ENCODE assay signal across 8 cellular contexts in genomic region chr12:125186471-125187147, GRCh38. TPM values are rescaled to one million over a fixed set of nuclear protein-coding genes. Genes with fewer than 3 reads are reported as not detected.
A peak's percentile ranks its signal among the peaks of the same experiment; 100 is the strongest.
DNase-seq lines count a peak whose midpoint lies in the region; ATAC-seq and TF ChIP-seq lines count a peak whose summit lies in the region.

No MANE protein-coding gene starts in this region.

- peaks cover 2% of the 10 kb centered on the region for H3K4me1 Mint-ChIP-seq in activated CD8-positive, alpha-beta T cell treated with anti-CD3 and anti-CD28 coated beads for 36 hours (ENCODE audit: low read depth)
- H3K4me1 Mint-ChIP-seq in activated CD8-positive, alpha-beta T cell treated with anti-CD3 and anti-CD28 coated beads, Interleukin-2, amount 10 ng/mL, durations not matched to agents 7 days and 5 days (ENCODE audit: low read depth): peaks cover 5% of the 10 kb centered on the region
- peaks cover 10% of the 10 kb centered on the region for H3K4me1 Mint-ChIP-seq in CD8-positive, alpha-beta T cell (ENCODE audit: low read depth)

- intact Hi-C loops in activated CD8-positive, alpha-beta T cell treated with anti-CD3 and anti-CD28 coated beads for 36 hours (cut with micrococcal nuclease): no loop called here
- intact Hi-C loops in thyroid gland (cut with DNase I): loop anchor here (5.0 kb wide), 1 partner anchor 141 kb away; no protein-coding TSS in a partner anchor
- intact Hi-C loops in CD8-positive, alpha-beta T cell (cut with DNase I, micrococcal nuclease): loop anchor here in 1 of 2 experiments (10.0 kb wide), 1 partner anchor 1558 kb away; no protein-coding TSS in a partner anchor

- DNase-seq in activated CD8-positive, alpha-beta T cell treated with anti-CD3 and anti-CD28 coated beads for 36 hours: no peak
- no peak for DNase-seq in activated CD8-positive, alpha-beta T cell treated with anti-CD3 and anti-CD28 coated beads, Interleukin-2, amount 10 ng/mL, durations not matched to agents 7 days and 5 days
- peak; percentile 63 for DNase-seq in NCI-H69 (lab: John Stamatoyannopoulos, UW)
- DNase-seq in hepatic stellate cell (ENCODE audit: low spot score): peak; percentile 42
- DNase-seq in thyroid gland: peak; percentile 17 to 23
- DNase-seq in SHP77 (lab: John Stamatoyannopoulos, UW): no peak
- no peak for DNase-seq in CD8-positive, alpha-beta T cell
- no peak for DNase-seq in inferior parietal cortex (ENCODE audit: extremely low spot score)

- CTCF ChIA-PET in activated CD8-positive, alpha-beta T cell treated with anti-CD3 and anti-CD28 coated beads for 36 hours (lab: Charles Lee): no interaction called here
- CTCF ChIA-PET in activated CD8-positive, alpha-beta T cell treated with anti-CD3 and anti-CD28 coated beads, Interleukin-2, amount 10 ng/mL, durations not matched to agents 7 days and 5 days (lab: Charles Lee): no interaction called here
- CTCF ChIA-PET in CD8-positive, alpha-beta T cell (lab: Charles Lee): no interaction called here

- H3K27me3 Mint-ChIP-seq in activated CD8-positive, alpha-beta T cell treated with anti-CD3 and anti-CD28 coated beads for 36 hours: peaks cover 58% of the 10 kb centered on the region
- H3K27me3 Mint-ChIP-seq in activated CD8-positive, alpha-beta T cell treated with anti-CD3 and anti-CD28 coated beads, Interleukin-2, amount 10 ng/mL, durations not matched to agents 7 days and 5 days (ENCODE audit: low read depth): peaks cover 61% of the 10 kb centered on the region
- peaks cover 60% of the 10 kb centered on the region for H3K27me3 Mint-ChIP-seq in CD8-positive, alpha-beta T cell (ENCODE audit: low read depth)

- H3K9me3 Mint-ChIP-seq in activated CD8-positive, alpha-beta T cell treated with anti-CD3 and anti-CD28 coated beads for 36 hours: no peaks in the 10 kb centered on the region
- H3K9me3 Mint-ChIP-seq in activated CD8-positive, alpha-beta T cell treated with anti-CD3 and anti-CD28 coated beads, Interleukin-2, amount 10 ng/mL, durations not matched to agents 7 days and 5 days (ENCODE audit: insufficient read depth): no peaks in the 10 kb centered on the region
- no peaks in the 10 kb centered on the region for H3K9me3 Mint-ChIP-seq in CD8-positive, alpha-beta T cell

- TF ChIP-seq CTCF in activated CD8-positive, alpha-beta T cell treated with anti-CD3 and anti-CD28 coated beads for 36 hours (IDR thresholded peaks at IDR 0.05): no peak
- no peak for TF ChIP-seq CTCF in thyroid gland (IDR thresholded peaks at IDR 0.05)
- no peak for TF ChIP-seq CTCF in CD8-positive, alpha-beta T cell (IDR thresholded peaks at IDR 0.05)

- no peak overlapping the region for H3K4me3 Mint-ChIP-seq in activated CD8-positive, alpha-beta T cell treated with anti-CD3 and anti-CD28 coated beads for 36 hours
- no peak overlapping the region for H3K4me3 Mint-ChIP-seq in activated CD8-positive, alpha-beta T cell treated with anti-CD3 and anti-CD28 coated beads, Interleukin-2, amount 10 ng/mL, durations not matched to agents 7 days and 5 days
- no peak overlapping the region for H3K4me3 Mint-ChIP-seq in CD8-positive, alpha-beta T cell

- WGBS in thyroid gland, 2 donors: no CpG with 5 or more reads among the region's 90 CpGs

- H3K4me3 ChIP-seq in thyroid gland (replicated peaks in 1 of 3): peak overlapping the region in 2 of 3 donors; percentile 7 to 37
- no peak overlapping the region for H3K4me3 ChIP-seq in CD8-positive, alpha-beta T cell (ENCODE audit: low read depth, low read length)

- no peaks in the 10 kb centered on the region for H3K9me3 ChIP-seq in thyroid gland
- no peaks in the 10 kb centered on the region for H3K9me3 ChIP-seq in CD8-positive, alpha-beta T cell (ENCODE audit: low read length)

- no peak overlapping the region for H3K27ac Mint-ChIP-seq in activated CD8-positive, alpha-beta T cell treated with anti-CD3 and anti-CD28 coated beads for 36 hours
- H3K27ac Mint-ChIP-seq in activated CD8-positive, alpha-beta T cell treated with anti-CD3 and anti-CD28 coated beads, Interleukin-2, amount 10 ng/mL, durations not matched to agents 7 days and 5 days: no peak overlapping the region
- H3K27ac Mint-ChIP-seq in CD8-positive, alpha-beta T cell: no peak overlapping the region

- H3K36me3 Mint-ChIP-seq in activated CD8-positive, alpha-beta T cell treated with anti-CD3 and anti-CD28 coated beads for 36 hours (ENCODE audit: low read depth): no peaks in the 10 kb centered on the region
- H3K36me3 Mint-ChIP-seq in activated CD8-positive, alpha-beta T cell treated with anti-CD3 and anti-CD28 coated beads, Interleukin-2, amount 10 ng/mL, durations not matched to agents 7 days and 5 days (ENCODE audit: low read depth): no peaks in the 10 kb centered on the region
- H3K36me3 Mint-ChIP-seq in CD8-positive, alpha-beta T cell: no peaks in the 10 kb centered on the region

- peaks cover 10 to 20% of the 10 kb centered on the region in 2 donors for H3K4me1 ChIP-seq in thyroid gland
- H3K4me1 ChIP-seq in CD8-positive, alpha-beta T cell (ENCODE audit: insufficient read depth, low read length): peaks cover 7% of the 10 kb centered on the region

- POLR2A ChIA-PET in activated CD8-positive, alpha-beta T cell treated with anti-CD3 and anti-CD28 coated beads for 36 hours (lab: Charles Lee): interaction anchor here (0.7 kb wide), 1 partner anchor 148 kb away, joined by 5 read pairs; no protein-coding TSS in a partner anchor
- POLR2A ChIA-PET in activated CD8-positive, alpha-beta T cell treated with anti-CD3 and anti-CD28 coated beads, Interleukin-2, amount 10 ng/mL, durations not matched to agents 7 days and 5 days (lab: Charles Lee): no interaction called here
- POLR2A ChIA-PET in CD8-positive, alpha-beta T cell (lab: Charles Lee): no interaction called here

- ATAC-seq in activated CD8-positive, alpha-beta T cell treated with anti-CD3 and anti-CD28 coated beads for 36 hours: peak; percentile 8
- ATAC-seq in activated CD8-positive, alpha-beta T cell treated with anti-CD3 and anti-CD28 coated beads, Interleukin-2, amount 10 ng/mL, durations not matched to agents 7 days and 5 days: no peak
- no peak for ATAC-seq in CD8-positive, alpha-beta T cell

- no peaks in the 10 kb centered on the region for H3K36me3 ChIP-seq in thyroid gland
- no peaks in the 10 kb centered on the region for H3K36me3 ChIP-seq in CD8-positive, alpha-beta T cell (ENCODE audit: insufficient read depth, low read length)

- TF ChIP-seq POLR2A in thyroid gland (IDR thresholded peaks at IDR 0.05): no peak

- H3K27ac ChIP-seq in thyroid gland: no peak overlapping the region
- H3K27ac ChIP-seq in CD8-positive, alpha-beta T cell (ENCODE audit: low read depth, low read length): no peak overlapping the region

- H3K27me3 ChIP-seq in thyroid gland: no peaks in the 10 kb centered on the region
- H3K27me3 ChIP-seq in CD8-positive, alpha-beta T cell (ENCODE audit: insufficient read depth, low read length): peaks cover 26% of the 10 kb centered on the region

RNA-seq across cellular contexts. Expression of gene TMEM132B, which starts 0.4 kb away (rescaled TPM):
- total RNA-seq in activated CD8-positive, alpha-beta T cell treated with anti-CD3 and anti-CD28 coated beads for 36 hours: not detected
- total RNA-seq in activated CD8-positive, alpha-beta T cell treated with anti-CD3 and anti-CD28 coated beads, Interleukin-2, amount 10 ng/mL, durations not matched to agents 7 days and 5 days: not detected
- total RNA-seq in thyroid gland: 10 to 100 TPM in 1 of 4 donors, 1 to 10 TPM in 3; 4.4 to 10.1 (median 6.8) TPM
- not detected for total RNA-seq in CD8-positive, alpha-beta T cell

Comparison
In these comparisons a context has a peak if more than half of its experiments do, and no peak if none do; other contexts are left out.
1. DNase-seq: peak in NCI-H69 (single experiment), hepatic stellate cell (single experiment) and thyroid gland (2 of 2); none in activated CD8-positive, alpha-beta T cell treated with anti-CD3 and anti-CD28 coated beads for 36 hours (single experiment), activated CD8-positive, alpha-beta T cell treated with anti-CD3 and anti-CD28 coated beads, Interleukin-2, amount 10 ng/mL, durations not matched to agents 7 days and 5 days (single experiment), SHP77 (0 of 2), CD8-positive, alpha-beta T cell (0 of 7) and inferior parietal cortex (single experiment).
2. RNA of gene TMEM132B, which starts 0.4 kb away (total RNA-seq): 4.4 to 10.1 TPM in thyroid gland; not detected in activated CD8-positive, alpha-beta T cell treated with anti-CD3 and anti-CD28 coated beads for 36 hours, not detected in activated CD8-positive, alpha-beta T cell treated with anti-CD3 and anti-CD28 coated beads, Interleukin-2, amount 10 ng/mL, durations not matched to agents 7 days and 5 days and not detected in CD8-positive, alpha-beta T cell; every median in the first group is over 4 times any median in the second.